In the genomic region with DNA sequence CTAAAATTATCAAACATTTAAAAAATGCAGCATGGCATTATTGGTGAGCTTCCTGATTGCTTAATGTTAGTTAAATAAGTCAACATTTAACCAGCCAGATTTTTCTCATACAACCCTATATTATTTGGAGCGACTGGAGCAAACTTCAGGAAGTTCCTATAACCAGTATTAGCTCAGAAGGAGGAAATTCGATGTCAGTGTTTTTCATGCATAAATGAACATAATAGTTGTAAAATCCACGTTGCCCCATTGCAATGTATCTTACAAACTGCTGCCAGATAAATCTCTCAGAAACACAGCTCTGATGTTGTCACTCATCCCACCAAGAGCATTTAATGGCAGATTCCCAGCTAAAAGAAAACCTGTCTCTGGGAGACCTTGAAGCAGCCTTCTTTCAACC, we compare ENCODE assay signal across 23 cellular contexts.
"Had no signal": no experiment of that assay in that cellular context is flagged by ENCODE, and none has a peak within 500 bp of the region (broad histone marks: within the 10 kb centered on the region; RNA-seq: fewer than 3 reads in every experiment).

No MANE protein-coding gene starts in this region.

- H3K27me3 Mint-ChIP-seq: effector memory CD8-positive, alpha-beta T cell; stimulated activated memory B cell treated with anti-CD40 and anti-IgM and Interleukin-4, amounts not matched to agents 10 μg/mL and 1 μg/mL and 100 μg/mL, for 72 hours; stimulated activated naive CD8-positive, alpha-beta T cell treated with anti-CD3 and anti-CD28 coated beads, Interleukin-15, Interleukin-2, amounts not matched to agents 100 ng/mL and 50 ng/mL, for 24 hours had no signal

- DNase-seq: effector memory CD8-positive, alpha-beta T cell; esophagus squamous epithelium; immature natural killer cell; kidney; left colon; left ventricle myocardium superior; mesendoderm; naive thymus-derived CD4-positive, alpha-beta T cell; nephron progenitor cell; retina; right lobe of liver; stimulated activated CD4-positive, alpha-beta T cell treated with anti-CD3 and anti-CD28 coated beads, Interleukin-4, amount 100 ng/mL, for 1 hour; stimulated activated CD8-positive, alpha-beta memory T cell treated with anti-CD3 and anti-CD28 coated beads, Interleukin-4, amount 100 ng/mL, for 48 hours; upper lobe of right lung had no signal

- H3K4me1 ChIP-seq: foreskin keratinocyte, parathyroid adenoma, prostate gland, right lobe of liver, upper lobe of right lung, vagina had no signal

- H3K27ac Mint-ChIP-seq: effector memory CD8-positive, alpha-beta T cell; immature natural killer cell; nephron progenitor cell; stimulated activated memory B cell treated with anti-CD40 and anti-IgM and Interleukin-4, amounts not matched to agents 10 μg/mL and 1 μg/mL and 100 μg/mL, for 72 hours; stimulated activated naive CD8-positive, alpha-beta T cell treated with anti-CD3 and anti-CD28 coated beads, Interleukin-15, Interleukin-2, amounts not matched to agents 100 ng/mL and 50 ng/mL, for 24 hours had no signal

- H3K4me3 Mint-ChIP-seq: effector memory CD8-positive, alpha-beta T cell; immature natural killer cell; naive thymus-derived CD4-positive, alpha-beta T cell; nephron progenitor cell; stimulated activated memory B cell treated with anti-CD40 and anti-IgM and Interleukin-4, amounts not matched to agents 10 μg/mL and 1 μg/mL and 100 μg/mL, for 72 hours; stimulated activated naive CD8-positive, alpha-beta T cell treated with anti-CD3 and anti-CD28 coated beads, Interleukin-15, Interleukin-2, amounts not matched to agents 100 ng/mL and 50 ng/mL, for 24 hours had no signal

- H3K4me3 ChIP-seq: esophagus squamous epithelium, lung, prostate gland, right lobe of liver, tibial nerve, upper lobe of right lung, vagina had no signal

- H3K27me3 ChIP-seq: esophagus squamous epithelium, foreskin keratinocyte, right lobe of liver, tibial nerve, upper lobe of right lung, vagina had no signal

- H3K9me3 ChIP-seq: esophagus squamous epithelium, prostate gland, right lobe of liver, tibial nerve, upper lobe of right lung, vagina had no signal

- H3K36me3 ChIP-seq: esophagus squamous epithelium, prostate gland, right lobe of liver, tibial nerve, upper lobe of right lung, vagina had no signal

- H3K36me3 Mint-ChIP-seq: immature natural killer cell; stimulated activated memory B cell treated with anti-CD40 and anti-IgM and Interleukin-4, amounts not matched to agents 10 μg/mL and 1 μg/mL and 100 μg/mL, for 72 hours had no signal

- H3K27ac ChIP-seq: epithelial cell of prostate, esophagus squamous epithelium, foreskin keratinocyte, parathyroid adenoma, prostate gland, right lobe of liver, tibial nerve, upper lobe of right lung, vagina had no signal

- H3K9me3 Mint-ChIP-seq: effector memory CD8-positive, alpha-beta T cell had no signal

- H3K4me1 Mint-ChIP-seq: immature natural killer cell; nephron progenitor cell; stimulated activated memory B cell treated with anti-CD40 and anti-IgM and Interleukin-4, amounts not matched to agents 10 μg/mL and 1 μg/mL and 100 μg/mL, for 72 hours had no signal
